Comparison of ENCODE assay signal across 9 cellular contexts in genomic region chr2:222304737-222305509, GRCh38. TPM values are rescaled to one million over a fixed set of nuclear protein-coding genes. Genes with fewer than 3 reads are reported as not detected.
DNase-seq lines count a peak whose midpoint lies in the region; ATAC-seq, FAIRE-seq and TF ChIP-seq lines count a peak whose summit lies in the region.
"Had no signal": no experiment of that assay in that cellular context is flagged by ENCODE, and none has a peak within 500 bp of the region (broad histone marks: within the 10 kb centered on the region; RNA-seq: fewer than 3 reads in every experiment).

No MANE protein-coding gene starts in this region.

- H3K79me2 ChIP-seq in KMS-11 (ENCODE audit: insufficient read depth, low read depth) = no peaks in the 10 kb centered on the region
- no peaks in the 10 kb centered on the region for H3K79me2 ChIP-seq in PC-9 (ENCODE audit: low read depth)

- ATAC-seq in CD8-positive, alpha-beta T cell = no peak

- peaks cover 49% of the 10 kb centered on the region for H3K27me3 ChIP-seq in CD8-positive, alpha-beta T cell (ENCODE audit: insufficient read depth, low read length)
- peaks cover 3% of the 10 kb centered on the region; the same call in 1 of the 2 replicates for H3K27me3 ChIP-seq in KMS-11 (ENCODE audit: insufficient read depth, low read depth)
- peaks cover 97% of the 10 kb centered on the region for H3K27me3 ChIP-seq in colonic mucosa
- peaks cover 71% of the 10 kb centered on the region for H3K27me3 ChIP-seq in PC-9 (ENCODE audit: insufficient read depth, low read depth)

- peak overlapping the region; percentile 80 for H3K4me2 ChIP-seq in KMS-11
- H3K4me2 ChIP-seq in PC-9 = no peak overlapping the region

- peak overlapping the region; percentile 35 for H3K4me3 ChIP-seq in CD8-positive, alpha-beta T cell (ENCODE audit: low read depth, low read length)
- H3K4me3 ChIP-seq in KMS-11 (IDR thresholded peaks at IDR 0.05; ENCODE audit: insufficient read depth, low read depth, low read length) (peak overlapping the region; percentile 94), colonic mucosa (peak overlapping the region; percentile 43), PC-9 (no peak overlapping the region)

- no peaks in the 10 kb centered on the region for H3K9me3 ChIP-seq in CD8-positive, alpha-beta T cell (ENCODE audit: low read length)
- H3K9me3 ChIP-seq in colonic mucosa = no peaks in the 10 kb centered on the region
- H3K9me3 ChIP-seq in PC-9 (ENCODE audit: insufficient read depth, low read depth) = no peaks in the 10 kb centered on the region
- H3K9me3 ChIP-seq: SJSA1 had no signal

- CTCF ChIA-PET in CD8-positive, alpha-beta T cell (lab: Charles Lee) = no interaction called here
- CTCF ChIA-PET in PC-9 (lab: Charles Lee) = no interaction called here

- H3K27me3 Mint-ChIP-seq in CD8-positive, alpha-beta T cell (ENCODE audit: low read depth) = peaks cover 82% of the 10 kb centered on the region
- H3K27me3 Mint-ChIP-seq in nephron progenitor cell (ENCODE audit: low read depth, poor library complexity) = peaks cover 100% of the 10 kb centered on the region

- POLR2A ChIA-PET in CD8-positive, alpha-beta T cell (lab: Charles Lee) = no interaction called here
- POLR2A ChIA-PET in PC-9 (lab: Charles Lee; ENCODE audit: unreplicated experiment) = no interaction called here

- H3F3A ChIP-seq in PC-9 (ENCODE audit: insufficient read depth, low read depth) = no peaks in the 10 kb centered on the region

- peak overlapping the region; percentile 51 for H3K4me3 Mint-ChIP-seq in CD8-positive, alpha-beta T cell
- peak overlapping the region; percentile 80 for H3K4me3 Mint-ChIP-seq in nephron progenitor cell

- no peak overlapping the region for H3K27ac Mint-ChIP-seq in CD8-positive, alpha-beta T cell
- H3K27ac Mint-ChIP-seq in nephron progenitor cell = no peak overlapping the region

- no peaks in the 10 kb centered on the region for H3K9me3 Mint-ChIP-seq in CD8-positive, alpha-beta T cell
- no peaks in the 10 kb centered on the region for H3K9me3 Mint-ChIP-seq in nephron progenitor cell

- H2AFZ ChIP-seq in KMS-11 (ENCODE audit: low read depth) (peak overlapping the region; percentile 100), PC-9 (no peak overlapping the region)

- peaks cover 28% of the 10 kb centered on the region for H3K4me1 Mint-ChIP-seq in CD8-positive, alpha-beta T cell (ENCODE audit: low read depth)
- peaks cover 76% of the 10 kb centered on the region for H3K4me1 Mint-ChIP-seq in nephron progenitor cell

- peaks cover 9% of the 10 kb centered on the region for H3K4me1 ChIP-seq in CD8-positive, alpha-beta T cell (ENCODE audit: insufficient read depth, low read length)
- H3K4me1 ChIP-seq in KMS-11 (ENCODE audit: low read depth, poor library complexity, severe bottlenecking) (peaks cover 20% of the 10 kb centered on the region), colonic mucosa (peaks cover 18% of the 10 kb centered on the region), PC-9 (replicated peaks; ENCODE audit: insufficient read depth) (no peaks in the 10 kb centered on the region)

- no peak for FAIRE-seq in D721Med (lab: Jason Lieb, UNC)

- no peak for DNase-seq in CD8-positive, alpha-beta T cell
- DNase-seq in colonic mucosa (no peak), nephron progenitor cell (peak; percentile 56), D721Med (ENCODE audit: insufficient read length, low spot score) (no peak), amniotic stem cell (lab: John Stamatoyannopoulos, UW) (no peak), cerebellar nuclear complex (lab: John Stamatoyannopoulos, UW) (no peak), PC-9 (no peak)

- H4K20me1 ChIP-seq in KMS-11 (ENCODE audit: insufficient read depth) = no peaks in the 10 kb centered on the region
- H4K20me1 ChIP-seq in PC-9 (ENCODE audit: insufficient read depth) = no peaks in the 10 kb centered on the region

- H3K9ac ChIP-seq in KMS-11 (peak overlapping the region; percentile 71; the same call in 1 of the 2 replicates), colonic mucosa (ENCODE audit: low read depth in 2 of 2, low read length in 2 of 2) (no peak overlapping the region)

- no peak overlapping the region for H3K27ac ChIP-seq in CD8-positive, alpha-beta T cell (ENCODE audit: low read depth, low read length)
- no peak overlapping the region for H3K27ac ChIP-seq in KMS-11
- no peak overlapping the region for H3K27ac ChIP-seq in colonic mucosa
- H3K27ac ChIP-seq in PC-9 = no peak overlapping the region
- H3K27ac ChIP-seq: SJSA1 had no signal

- H3K36me3 ChIP-seq in CD8-positive, alpha-beta T cell (ENCODE audit: insufficient read depth, low read length) = no peaks in the 10 kb centered on the region
- H3K36me3 ChIP-seq in KMS-11 (ENCODE audit: insufficient read depth) = no peaks in the 10 kb centered on the region
- H3K36me3 ChIP-seq in colonic mucosa = no peaks in the 10 kb centered on the region
- no peaks in the 10 kb centered on the region for H3K36me3 ChIP-seq in PC-9 (ENCODE audit: low read depth)
- H3K36me3 ChIP-seq: SJSA1 had no signal

- intact Hi-C loops in CD8-positive, alpha-beta T cell (cut with DNase I, micrococcal nuclease) = no loop called here
- intact Hi-C loops in colonic mucosa (cut with DNase I) = no loop called here
- intact Hi-C loops in PC-9 (cut with micrococcal nuclease; ENCODE audit: unreplicated experiment) = no loop called here

- no peaks in the 10 kb centered on the region for H3K9me2 ChIP-seq in PC-9 (ENCODE audit: insufficient read depth)

- TF ChIP-seq CTCF in CD8-positive, alpha-beta T cell (IDR thresholded peaks at IDR 0.05) = no peak
- TF ChIP-seq CTCF in KMS-11 (conservative IDR thresholded peaks at IDR 0.05; ENCODE audit: low read depth, low read length) (no peak), colonic mucosa (IDR thresholded peaks at IDR 0.05) (no peak), nephron progenitor cell (IDR thresholded peaks at IDR 0.05) (no peak), D721Med (IDR thresholded peaks at IDR 0.05; ENCODE audit: insufficient read depth, missing control alignments) (no peak), PC-9 (conservative IDR thresholded peaks at IDR 0.05) (no peak)

- H3K36me3 Mint-ChIP-seq in CD8-positive, alpha-beta T cell = no peaks in the 10 kb centered on the region
- H3K36me3 Mint-ChIP-seq in nephron progenitor cell (ENCODE audit: low read depth) = no peaks in the 10 kb centered on the region

- no TSS peak for BruUV-seq in PC-9 (replicated peaks; lab: Mats Ljungman, UMichigan)

RNA-seq across cellular contexts. Expression of gene PAX3, which starts 6.1 kb away (rescaled TPM):
- not detected for total RNA-seq in CD8-positive, alpha-beta T cell
- total RNA-seq in colonic mucosa (under 1 TPM in 1 of 2 donors, not detected in 1; 0.16 TPM), PC-9 (2021) (not detected in 2 replicates)
